In genomic region chr1:29920316-29920715, GRCh38 we compare ENCODE assay signal across 6 cellular contexts.
"Had no signal": no experiment of that assay in that cellular context is flagged by ENCODE, and none has a peak within 500 bp of the region (broad histone marks: within the 10 kb centered on the region; RNA-seq: fewer than 3 reads in every experiment).

No MANE protein-coding gene starts in this region.

- DNase-seq: H7, HFFc6, KBM-7 had no signal

- H3K9me3 ChIP-seq: HAP-1 had no signal

- H3K4me3 ChIP-seq: GM23338, HAP-1 had no signal

- H3K27ac ChIP-seq: HL-60 had no signal

- H3K4me1 ChIP-seq: HAP-1 had no signal

- H3K36me3 ChIP-seq: HAP-1 had no signal
